ENCODE assay signal across 9 cellular contexts in the genomic region with DNA sequence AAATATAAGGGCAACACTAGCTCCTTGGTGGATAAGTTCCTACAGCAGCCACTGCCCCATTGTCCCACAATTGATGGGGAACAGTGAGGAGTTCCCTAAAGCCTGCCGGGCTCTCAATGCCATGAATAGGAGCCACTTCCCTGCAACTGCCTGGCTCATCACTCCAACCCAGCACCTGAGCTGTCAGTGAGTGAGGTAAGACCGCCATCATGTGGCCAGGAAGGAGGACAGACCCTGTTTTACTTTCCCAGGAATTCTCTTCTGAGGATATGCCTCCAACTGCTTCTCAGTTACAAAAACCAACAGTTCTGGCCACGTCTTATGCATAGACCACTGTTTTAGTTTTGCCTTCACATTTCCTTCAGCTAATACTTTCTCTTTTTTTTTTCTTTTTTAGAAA. TPM values are rescaled to one million over a fixed set of nuclear protein-coding genes. Genes with fewer than 3 reads are reported as not detected.
A peak's percentile ranks its signal among the peaks of the same experiment; 100 is the strongest.
DNase-seq lines count a peak whose midpoint lies in the region; ATAC-seq and TF ChIP-seq lines count a peak whose summit lies in the region.
"Had no signal": no experiment of that assay in that cellular context is flagged by ENCODE, and none has a peak within 500 bp of the region (broad histone marks: within the 10 kb centered on the region; RNA-seq: fewer than 3 reads in every experiment).

No MANE protein-coding gene starts in this region.

- H3K9ac ChIP-seq in mammary epithelial cell (ENCODE audit: insufficient read depth, low read length) (no peak overlapping the region), neural cell (ENCODE audit: low read length) (no peak overlapping the region)

- no peak overlapping the region for H3K27ac ChIP-seq in 22Rv1
- H3K27ac ChIP-seq in mammary epithelial cell (ENCODE audit: insufficient read depth, low read depth, low read length): no peak overlapping the region
- no peak overlapping the region for H3K27ac ChIP-seq in neural cell (ENCODE audit: low read length)

- TF ChIP-seq RAD21 in neural cell (conservative IDR thresholded peaks at IDR 0.05): peak; percentile 88

- in situ Hi-C loops in mammary epithelial cell (cut with MboI; ENCODE audit: low sequenced_read_pairs in 2 of 2): loop anchor here (10.0 kb wide), 2 partner anchors 250 to 430 kb away; no protein-coding TSS in a partner anchor

- H3F3A ChIP-seq in neural cell (ENCODE audit: insufficient read depth, low read length, poor library complexity, severe bottlenecking): no peaks in the 10 kb centered on the region

- peaks cover 25% of the 10 kb centered on the region for H3K79me2 ChIP-seq in mammary epithelial cell (ENCODE audit: insufficient read depth, low read length)
- no peaks in the 10 kb centered on the region for H3K79me2 ChIP-seq in neural cell (replicated peaks; ENCODE audit: insufficient read depth, low read length)

- ATAC-seq in HG03378 (IDR thresholded peaks at IDR 0.05; ENCODE audit: unreplicated experiment): no peak
- no peak for ATAC-seq in activated naive CD4-positive, alpha-beta T cell treated with anti-CD3 and anti-CD28 coated beads, Interleukin-2, amount 50 U/mL, for 72 hours

- no peaks in the 10 kb centered on the region for H3K27me3 ChIP-seq in mammary epithelial cell (ENCODE audit: insufficient read depth, low read length)
- no peaks in the 10 kb centered on the region for H3K27me3 ChIP-seq in neural cell (ENCODE audit: insufficient read depth, low read depth, low read length)

- CTCF ChIA-PET in mammary epithelial cell (lab: Charles Lee; ENCODE audit: low non-redundant PET): no interaction called here

- 16% methylated on average over 3 of the region's 3 CpGs for WGBS in mammary epithelial cell (ENCODE audit: low coverage, missing lambda C conversion rate)

- no peak overlapping the region for H2AFZ ChIP-seq in mammary epithelial cell (ENCODE audit: low read depth, low read length)
- no peak overlapping the region for H2AFZ ChIP-seq in neural cell (ENCODE audit: low read depth, low read length)

- peak; percentile 74 for TF ChIP-seq CTCF in 22Rv1 (IDR thresholded peaks at IDR 0.05)
- TF ChIP-seq CTCF in GM12873 (IDR thresholded peaks at IDR 0.05; ENCODE audit: insufficient read depth, low read depth, low read length, missing control alignments): peak; percentile 71
- peak; percentile 64 to 74 for TF ChIP-seq CTCF in mammary epithelial cell (conservative IDR thresholded peaks at IDR 0.05 in 1 of 2, IDR thresholded peaks at IDR 0.05 in 1 of 2; ENCODE audit: extremely low read depth in 1 of 2, insufficient read depth in 1 of 2, low read depth in 1 of 2, low read length in 2 of 2)
- TF ChIP-seq CTCF in neural cell (IDR thresholded peaks at IDR 0.05; ENCODE audit: poor library complexity, severe bottlenecking): peak; percentile 79

- no TSS peak for BruUV-seq in mammary epithelial cell (replicated peaks; lab: Mats Ljungman, UMichigan)

- H3K9me3 ChIP-seq in mammary epithelial cell (replicated peaks; ENCODE audit: insufficient read depth, low read length): no peaks in the 10 kb centered on the region
- H3K9me3 ChIP-seq in neural cell (ENCODE audit: low read length): no peaks in the 10 kb centered on the region

- H3K27ac Mint-ChIP-seq in activated naive CD4-positive, alpha-beta T cell treated with anti-CD3 and anti-CD28 coated beads, Interleukin-2, amount 50 U/mL, for 72 hours: no peak overlapping the region
- H3K27ac Mint-ChIP-seq: activated naive CD8-positive, alpha-beta T cell treated with anti-CD3 and anti-CD28 coated beads, Interleukin-2, amount 10 ng/mL, durations not matched to agents 7 days and 5 days had no signal

- H3K36me3 ChIP-seq in mammary epithelial cell (ENCODE audit: insufficient read depth, low read length) (no peaks in the 10 kb centered on the region), neural cell (ENCODE audit: insufficient read depth, low read length) (no peaks in the 10 kb centered on the region)

- H3K9me3 Mint-ChIP-seq in activated naive CD4-positive, alpha-beta T cell treated with anti-CD3 and anti-CD28 coated beads, Interleukin-2, amount 50 U/mL, for 72 hours: no peaks in the 10 kb centered on the region
- H3K9me3 Mint-ChIP-seq: activated naive CD8-positive, alpha-beta T cell treated with anti-CD3 and anti-CD28 coated beads, Interleukin-2, amount 10 ng/mL, durations not matched to agents 7 days and 5 days had no signal

- DNase-seq in NCI-H2107 treated with DMSO at 0.1 percent for 48 hours (lab: John Stamatoyannopoulos, UW; ENCODE audit: unreplicated experiment) (peak; percentile 71), mammary epithelial cell (peak; percentile 21), NCI-H774 (lab: John Stamatoyannopoulos, UW) (no peak)
- DNase-seq in activated naive CD4-positive, alpha-beta T cell treated with anti-CD3 and anti-CD28 coated beads, Interleukin-2, amount 50 U/mL, for 72 hours (ENCODE audit: low spot score in 2 of 2): no peak
- DNase-seq: activated naive CD8-positive, alpha-beta T cell treated with anti-CD3 and anti-CD28 coated beads, Interleukin-2, amount 10 ng/mL, durations not matched to agents 7 days and 5 days had no signal

- H3K36me3 Mint-ChIP-seq in activated naive CD4-positive, alpha-beta T cell treated with anti-CD3 and anti-CD28 coated beads, Interleukin-2, amount 50 U/mL, for 72 hours: no peaks in the 10 kb centered on the region
- H3K36me3 Mint-ChIP-seq: activated naive CD8-positive, alpha-beta T cell treated with anti-CD3 and anti-CD28 coated beads, Interleukin-2, amount 10 ng/mL, durations not matched to agents 7 days and 5 days had no signal

- intact Hi-C loops in mammary epithelial cell (cut with micrococcal nuclease): loop anchor here (1.0 to 5.0 kb wide), 5 partner anchors 248 to 1268 kb away; no protein-coding TSS in a partner anchor

- no peaks in the 10 kb centered on the region for H3K9me2 ChIP-seq in neural cell (ENCODE audit: insufficient read depth, low read length)

- no peaks in the 10 kb centered on the region for H4K20me1 ChIP-seq in mammary epithelial cell (ENCODE audit: insufficient read depth, low read length)
- H4K20me1 ChIP-seq in neural cell (ENCODE audit: insufficient read depth): no peaks in the 10 kb centered on the region

- H3K4me3 ChIP-seq in mammary epithelial cell (replicated peaks in 1 of 3; ENCODE audit: insufficient read depth in 1 of 3, low read depth in 2 of 3, low read length in 3 of 3): no peak overlapping the region
- no peak overlapping the region for H3K4me3 ChIP-seq in neural cell (ENCODE audit: low read length)

- H3K4me2 ChIP-seq in mammary epithelial cell (ENCODE audit: insufficient read depth, low read depth, low read length): no peak overlapping the region
- no peak overlapping the region for H3K4me2 ChIP-seq in neural cell (ENCODE audit: low read length)

- dilution Hi-C loops in mammary epithelial cell (cut with HindIII; ENCODE audit: low sequenced_read_pairs): no loop called here

- H3K4me1 ChIP-seq in mammary epithelial cell (ENCODE audit: insufficient read depth, low read length): no peaks in the 10 kb centered on the region

- no peak for TF ChIP-seq EP300 in neural cell (conservative IDR thresholded peaks at IDR 0.05; ENCODE audit: poor library complexity, severe bottlenecking)

TF ChIP-seq in neural cell, 6 proteins besides CTCF, POLR2A, EP300 and RAD21:
- no peak for TF ChIP-seq POLR2AphosphoS5 (IDR thresholded peaks at IDR 0.05)
- TF ChIP-seq EZH2 (IDR thresholded peaks at IDR 0.05; ENCODE audit: borderline replicate concordance, insufficient read depth, low read length, poor library complexity, severe bottlenecking): no peak
- TF ChIP-seq, protein P1, sequence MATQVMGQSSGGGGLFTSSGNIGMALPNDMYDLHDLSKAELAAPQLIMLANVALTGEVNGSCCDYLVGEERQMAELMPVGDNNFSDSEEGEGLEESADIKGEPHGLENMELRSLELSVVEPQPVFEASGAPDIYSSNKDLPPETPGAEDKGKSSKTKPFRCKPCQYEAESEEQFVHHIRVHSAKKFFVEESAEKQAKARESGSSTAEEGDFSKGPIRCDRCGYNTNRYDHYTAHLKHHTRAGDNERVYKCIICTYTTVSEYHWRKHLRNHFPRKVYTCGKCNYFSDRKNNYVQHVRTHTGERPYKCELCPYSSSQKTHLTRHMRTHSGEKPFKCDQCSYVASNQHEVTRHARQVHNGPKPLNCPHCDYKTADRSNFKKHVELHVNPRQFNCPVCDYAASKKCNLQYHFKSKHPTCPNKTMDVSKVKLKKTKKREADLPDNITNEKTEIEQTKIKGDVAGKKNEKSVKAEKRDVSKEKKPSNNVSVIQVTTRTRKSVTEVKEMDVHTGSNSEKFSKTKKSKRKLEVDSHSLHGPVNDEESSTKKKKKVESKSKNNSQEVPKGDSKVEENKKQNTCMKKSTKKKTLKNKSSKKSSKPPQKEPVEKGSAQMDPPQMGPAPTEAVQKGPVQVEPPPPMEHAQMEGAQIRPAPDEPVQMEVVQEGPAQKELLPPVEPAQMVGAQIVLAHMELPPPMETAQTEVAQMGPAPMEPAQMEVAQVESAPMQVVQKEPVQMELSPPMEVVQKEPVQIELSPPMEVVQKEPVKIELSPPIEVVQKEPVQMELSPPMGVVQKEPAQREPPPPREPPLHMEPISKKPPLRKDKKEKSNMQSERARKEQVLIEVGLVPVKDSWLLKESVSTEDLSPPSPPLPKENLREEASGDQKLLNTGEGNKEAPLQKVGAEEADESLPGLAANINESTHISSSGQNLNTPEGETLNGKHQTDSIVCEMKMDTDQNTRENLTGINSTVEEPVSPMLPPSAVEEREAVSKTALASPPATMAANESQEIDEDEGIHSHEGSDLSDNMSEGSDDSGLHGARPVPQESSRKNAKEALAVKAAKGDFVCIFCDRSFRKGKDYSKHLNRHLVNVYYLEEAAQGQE (IDR thresholded peaks at IDR 0.05; ENCODE audit: borderline replicate concordance): no peak
- no peak for TF ChIP-seq TAF1 (IDR thresholded peaks at IDR 0.05; ENCODE audit: low read depth)
- TF ChIP-seq MXI1 (conservative IDR thresholded peaks at IDR 0.05; ENCODE audit: poor library complexity, severe bottlenecking): no peak
- TF ChIP-seq SMC3 (conservative IDR thresholded peaks at IDR 0.05; ENCODE audit: poor library complexity): peak; percentile 89

RNA-seq across cellular contexts. Expression of a gene that starts 45.5 kb away (rescaled TPM):
- total RNA-seq in mammary epithelial cell: 10 to 100 TPM; 58.7 to 66.3 TPM
- 230 TPM for polyA plus RNA-seq in mammary epithelial cell
- 95.5 TPM for polyA minus RNA-seq in mammary epithelial cell
- polyA plus RNA-seq in neural cell: 0.52 and 2.1 TPM in 2 replicates
- polyA minus RNA-seq in neural cell: 0.73 and 0.81 TPM in 2 replicates
- not detected for total RNA-seq in activated naive CD4-positive, alpha-beta T cell treated with anti-CD3 and anti-CD28 coated beads, Interleukin-2, amount 50 U/mL, for 72 hours

Comparison
In these comparisons a context has a peak if more than half of its experiments do, and no peak if none do; other contexts are left out.
1. DNase-seq: peak in NCI-H2107 treated with DMSO at 0.1 percent for 48 hours (single experiment) and mammary epithelial cell (single experiment); none in NCI-H774 (single experiment) and activated naive CD4-positive, alpha-beta T cell treated with anti-CD3 and anti-CD28 coated beads, Interleukin-2, amount 50 U/mL, for 72 hours (0 of 2).
2. RNA of a gene that starts 45.5 kb away (total RNA-seq): 58.7 to 66.3 TPM in mammary epithelial cell; not detected in activated naive CD4-positive, alpha-beta T cell treated with anti-CD3 and anti-CD28 coated beads, Interleukin-2, amount 50 U/mL, for 72 hours; every median in the first group is over 10 times any median in the second.
3. Peak in every context shown above with its lines, with median percentiles within 50 percentile points of each other: CTCF ChIP-seq.